ENCODE assay signal across 28 cellular contexts in the genomic region with DNA sequence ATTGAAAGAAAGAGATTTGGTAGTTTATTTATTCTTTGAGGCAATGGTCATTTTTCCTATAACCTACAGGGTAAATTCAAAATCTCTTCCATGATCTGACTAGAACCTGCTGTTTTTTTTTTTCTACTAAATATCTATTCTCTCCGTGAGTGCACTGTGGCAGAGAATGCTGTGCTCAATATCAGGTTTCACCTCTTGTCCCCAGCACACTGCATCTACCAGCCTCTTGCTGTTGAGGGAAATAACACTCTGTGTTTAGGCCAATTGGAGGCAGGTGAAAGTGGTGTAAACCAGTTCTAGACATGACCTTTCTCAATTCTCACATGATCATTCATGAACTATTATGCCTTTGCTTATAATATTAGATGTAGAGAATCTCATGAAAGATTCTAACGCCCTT.
"Had no signal": no experiment of that assay in that cellular context is flagged by ENCODE, and none has a peak within 500 bp of the region (broad histone marks: within the 10 kb centered on the region; RNA-seq: fewer than 3 reads in every experiment).

No MANE protein-coding gene starts in this region.

- H3K27ac Mint-ChIP-seq: naive thymus-derived CD4-positive, alpha-beta T cell; natural killer cell; nephron; progenitor cell of endocrine pancreas; stimulated activated memory B cell treated with anti-CD40 and anti-IgM and Interleukin-4, amounts not matched to agents 10 μg/mL and 1 μg/mL and 100 μg/mL, for 72 hours; stimulated activated naive CD8-positive, alpha-beta T cell treated with anti-CD3 and anti-CD28 coated beads, Interleukin-15, amount 100 ng/mL, for 72 hours; type B pancreatic cell had no signal

- ATAC-seq: naive thymus-derived CD4-positive, alpha-beta T cell; natural killer cell; psoas muscle; right cardiac atrium; right lobe of liver; stimulated activated memory B cell treated with anti-CD40 and anti-IgM and Interleukin-4, amounts not matched to agents 10 μg/mL and 1 μg/mL and 100 μg/mL, for 72 hours; stimulated activated naive CD8-positive, alpha-beta T cell treated with anti-CD3 and anti-CD28 coated beads, Interleukin-15, amount 100 ng/mL, for 72 hours; stimulated activated naive CD8-positive, alpha-beta T cell treated with anti-CD3 and anti-CD28 coated beads, Interleukin-15, Interleukin-2, amounts not matched to agents 100 U/mL and 50 U/mL, for 24 hours; upper lobe of right lung had no signal

- H3K4me1 Mint-ChIP-seq: naive thymus-derived CD4-positive, alpha-beta T cell; natural killer cell; nephron; neural crest cell; stimulated activated memory B cell treated with anti-CD40 and anti-IgM and Interleukin-4, amounts not matched to agents 10 μg/mL and 1 μg/mL and 100 μg/mL, for 72 hours; stimulated activated naive CD8-positive, alpha-beta T cell treated with anti-CD3 and anti-CD28 coated beads, Interleukin-15, amount 100 ng/mL, for 72 hours had no signal

- DNase-seq: naive thymus-derived CD4-positive, alpha-beta T cell; natural killer cell; occipital lobe; ovary; posterior cingulate gyrus; psoas muscle; right cardiac atrium; right lobe of liver; sigmoid colon; small intestine; stimulated activated CD4-positive, alpha-beta T cell treated with anti-CD3 and anti-CD28 coated beads, Interleukin-15, amount 100 ng/mL, for 24 hours; stimulated activated CD4-positive, alpha-beta T cell treated with anti-CD3 and anti-CD28 coated beads, Interleukin-2, amount 100 ng/mL, for 24 hours; stimulated activated CD4-positive, alpha-beta T cell treated with anti-CD3 and anti-CD28 coated beads, Interleukin-2, amount 100 ng/mL, for 48 hours; stimulated activated CD4-positive, alpha-beta T cell treated with anti-CD3 and anti-CD28 coated beads, Interleukin-4, amount 100 ng/mL, for 24 hours; stimulated activated naive CD4-positive, alpha-beta T cell; stimulated activated naive CD8-positive, alpha-beta T cell treated with anti-CD3 and anti-CD28 coated beads, Interleukin-15, amount 100 ng/mL, for 72 hours; stimulated activated naive CD8-positive, alpha-beta T cell treated with anti-CD3 and anti-CD28 coated beads, Interleukin-15, Interleukin-2, amounts not matched to agents 100 U/mL and 50 U/mL, for 24 hours; substantia nigra; testis; tibial artery; transverse colon; upper lobe of right lung; uterus had no signal

- H3K36me3 Mint-ChIP-seq: naive thymus-derived CD4-positive, alpha-beta T cell; stimulated activated memory B cell treated with anti-CD40 and anti-IgM and Interleukin-4, amounts not matched to agents 10 μg/mL and 1 μg/mL and 100 μg/mL, for 72 hours; type B pancreatic cell had no signal

- H3K4me3 Mint-ChIP-seq: naive thymus-derived CD4-positive, alpha-beta T cell; natural killer cell; nephron; neural crest cell; stimulated activated memory B cell treated with anti-CD40 and anti-IgM and Interleukin-4, amounts not matched to agents 10 μg/mL and 1 μg/mL and 100 μg/mL, for 72 hours; stimulated activated naive CD8-positive, alpha-beta T cell treated with anti-CD3 and anti-CD28 coated beads, Interleukin-15, amount 100 ng/mL, for 72 hours; type B pancreatic cell had no signal

- H3K27me3 Mint-ChIP-seq: naive thymus-derived CD4-positive, alpha-beta T cell; progenitor cell of endocrine pancreas; stimulated activated memory B cell treated with anti-CD40 and anti-IgM and Interleukin-4, amounts not matched to agents 10 μg/mL and 1 μg/mL and 100 μg/mL, for 72 hours; stimulated activated naive CD8-positive, alpha-beta T cell treated with anti-CD3 and anti-CD28 coated beads, Interleukin-15, amount 100 ng/mL, for 72 hours; type B pancreatic cell had no signal

- H3K9me3 Mint-ChIP-seq: nephron, neural crest cell had no signal

- FAIRE-seq: small intestine had no signal
